ENCODE assay signal across 1 cellular context in genomic region chr1:155012052-155012546, GRCh38.
TF ChIP-seq lines count a peak whose summit lies in the region.

No MANE protein-coding gene starts in this region.

TF ChIP-seq in GM23338, 12 proteins besides CTCF, POLR2A, EP300 and RAD21 (continued from another document):
- no peak for TF ChIP-seq JUNB (IDR thresholded peaks at IDR 0.05; ENCODE audit: unreplicated experiment)
- no peak for TF ChIP-seq CREB1 (CRISPR knock-in tag; IDR thresholded peaks at IDR 0.05; ENCODE audit: low read depth)
- no peak for TF ChIP-seq NANOG (IDR thresholded peaks at IDR 0.05; ENCODE audit: borderline replicate concordance)
- TF ChIP-seq EZH2phosphoT487 (IDR thresholded peaks at IDR 0.05; ENCODE audit: unreplicated experiment): no peak
- no peak for TF ChIP-seq EZH2 (IDR thresholded peaks at IDR 0.05; ENCODE audit: low read depth, unreplicated experiment)
- peak; percentile 62; the same call in 1 of the 2 replicates for TF ChIP-seq POLR2AphosphoS5 (IDR thresholded peaks at IDR 0.05; ENCODE audit: low read depth)
- no peak for TF ChIP-seq STAT1 (IDR thresholded peaks at IDR 0.05; ENCODE audit: unreplicated experiment)
- TF ChIP-seq ZNF462 (CRISPR knock-in tag; IDR thresholded peaks at IDR 0.05): no peak
- TF ChIP-seq ETS1 (IDR thresholded peaks at IDR 0.05): no peak
- TF ChIP-seq ZNF331 (CRISPR knock-in tag; IDR thresholded peaks at IDR 0.05; ENCODE audit: low read depth): no peak
- TF ChIP-seq ZNF114 (CRISPR knock-in tag; IDR thresholded peaks at IDR 0.05): no peak
